8 cellular contexts compared by ENCODE assay signal in the genomic region with DNA sequence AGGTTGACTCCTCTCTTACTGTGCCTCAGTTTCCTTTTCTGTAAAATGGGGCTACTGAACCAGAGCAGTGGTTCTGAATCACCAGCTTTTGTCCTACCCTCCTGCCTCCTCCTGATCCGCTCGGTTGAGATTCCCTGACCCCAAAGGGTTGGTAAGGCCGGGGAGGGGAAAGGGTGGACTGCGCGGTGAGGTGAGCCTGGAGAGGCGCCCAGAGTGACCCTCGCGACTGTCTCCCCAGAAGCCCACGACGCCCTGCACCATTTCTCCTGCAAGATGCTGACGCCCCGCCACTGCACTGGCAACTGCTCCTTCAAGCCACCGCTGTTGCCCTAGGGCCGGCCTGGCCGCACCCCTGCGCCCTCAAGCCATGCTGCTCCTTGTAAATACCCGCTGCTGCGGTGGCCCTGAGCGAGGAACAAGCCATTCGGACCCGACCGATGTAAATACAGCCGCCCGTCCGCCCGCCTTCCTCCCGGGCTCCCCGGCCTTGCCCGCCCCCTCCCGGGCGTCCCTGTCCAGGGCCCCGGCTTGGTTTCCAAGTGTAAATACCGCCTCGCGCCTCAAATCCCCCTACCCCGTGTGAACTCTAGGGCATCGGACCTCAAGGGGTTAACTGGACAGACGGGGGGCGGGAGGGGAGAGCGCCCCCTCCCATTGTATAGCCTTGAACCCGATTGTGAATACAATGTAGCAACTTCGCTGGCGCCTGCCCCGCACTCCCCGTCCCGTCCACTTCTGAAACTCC. TPM values are rescaled to one million over a fixed set of nuclear protein-coding genes. Genes with fewer than 3 reads are reported as not detected.
DNase-seq lines count a peak whose midpoint lies in the region; ATAC-seq and TF ChIP-seq lines count a peak whose summit lies in the region.

No MANE protein-coding gene starts in this region.

- H2AFZ ChIP-seq in PC-3 (ENCODE audit: low read length): peak overlapping the region; percentile 78

- H3F3A ChIP-seq in PC-3 (ENCODE audit: low read length, unreplicated experiment): no peaks in the 10 kb centered on the region

- H3K4me3 ChIP-seq in PC-3 (ENCODE audit: low read length) (peak overlapping the region; percentile 63), SJCRH30 (no peak overlapping the region)

- TF ChIP-seq CTCF in PC-3 (conservative IDR thresholded peaks at IDR 0.05; ENCODE audit: low read depth, low read length): peak; percentile 63

- H3K79me2 ChIP-seq in PC-3 (ENCODE audit: low read length): no peaks in the 10 kb centered on the region

- DNase-seq in SKM-1 treated with dmso at 0.1 percent for 144 hours (lab: John Stamatoyannopoulos, UW; ENCODE audit: unreplicated experiment) (peak; percentile 30), SKM-1 (lab: John Stamatoyannopoulos, UW; ENCODE audit: unreplicated experiment) (no peak), PC-3 (peak; percentile 31), lung microvascular endothelial cell (ENCODE audit: low read depth in 2 of 2) (peak; percentile 43 to 57), SJCRH30 (no peak), DMS79 treated with DMSO at 0.1 percent for 48 hours (lab: John Stamatoyannopoulos, UW) (no peak), COLO829 (ENCODE audit: low spot score) (no peak)
- DNase-seq in central memory CD8-positive, alpha-beta T cell (ENCODE audit: low spot score in 2 of 2): no peak

- peaks cover 76% of the 10 kb centered on the region for H3K27me3 Mint-ChIP-seq in central memory CD8-positive, alpha-beta T cell

- no peak overlapping the region for H3K27ac ChIP-seq in PC-3 (ENCODE audit: low read length)
- no peak overlapping the region for H3K27ac ChIP-seq in SJCRH30

- H3K27me3 ChIP-seq in PC-3 (ENCODE audit: low read length): peaks cover 16% of the 10 kb centered on the region
- no peaks in the 10 kb centered on the region for H3K27me3 ChIP-seq in SJCRH30

- peak; percentile 60 for ATAC-seq in PC-3
- peak; percentile 21 for ATAC-seq in central memory CD8-positive, alpha-beta T cell (replicated peaks; ENCODE audit: extremely low read depth, poor library complexity, severe bottlenecking)

- CTCF ChIA-PET in PC-3 (lab: Charles Lee): no interaction called here

- peaks cover 39% of the 10 kb centered on the region for H3K4me1 Mint-ChIP-seq in central memory CD8-positive, alpha-beta T cell

- peak overlapping the region; percentile 90 for H3K4me2 ChIP-seq in PC-3 (ENCODE audit: low read length)

- no peaks in the 10 kb centered on the region for H4K20me1 ChIP-seq in PC-3 (ENCODE audit: low read length)

- H3K9ac ChIP-seq in PC-3 (ENCODE audit: low read length): no peak overlapping the region

- no peak overlapping the region for H3K27ac Mint-ChIP-seq in central memory CD8-positive, alpha-beta T cell (ENCODE audit: low read depth)

- peaks cover 7% of the 10 kb centered on the region for H3K36me3 Mint-ChIP-seq in central memory CD8-positive, alpha-beta T cell (ENCODE audit: insufficient read depth)

- H3K9me3 Mint-ChIP-seq in central memory CD8-positive, alpha-beta T cell: no peaks in the 10 kb centered on the region

- intact Hi-C loops in PC-3 (cut with micrococcal nuclease): loop anchor here (10.0 kb wide), 1 partner anchor 139 kb away; no protein-coding TSS in a partner anchor

- no TSS peak for BruUV-seq in PC-3 (replicated peaks; lab: Mats Ljungman, UMichigan)

- H3K9me3 ChIP-seq in PC-3 (ENCODE audit: low read length) (no peaks in the 10 kb centered on the region), SJCRH30 (replicated peaks) (peaks cover 11% of the 10 kb centered on the region; the same call in 1 of the 2 replicates)

- H3K4me3 Mint-ChIP-seq in central memory CD8-positive, alpha-beta T cell: peak overlapping the region; percentile 81

- H3K9me2 ChIP-seq in PC-3 (replicated peaks; ENCODE audit: low read length): no peaks in the 10 kb centered on the region

- POLR2A ChIA-PET in PC-3 (lab: Charles Lee; ENCODE audit: unreplicated experiment): no interaction called here

- H3K4me1 ChIP-seq in PC-3 (ENCODE audit: insufficient read depth, low read length) (peaks cover 4% of the 10 kb centered on the region), SJCRH30 (peaks cover 8% of the 10 kb centered on the region; the same call in 1 of the 2 replicates)

- H3K36me3 ChIP-seq in PC-3 (ENCODE audit: low read depth, low read length) (no peaks in the 10 kb centered on the region), SJCRH30 (no peaks in the 10 kb centered on the region; the same call in 1 of the 2 replicates)

RNA-seq across cellular contexts. Expression of gene RNU6-1, which starts 6.2 kb away (rescaled TPM):
- not detected in 2 replicates for total RNA-seq in PC-3 (2014; rRNA removed)
- not detected in 2 replicates for total RNA-seq in lung microvascular endothelial cell
- not detected in 2 replicates for total RNA-seq in SJCRH30 (2014; rRNA removed; shearing (Covaris generic))

RNA-seq across cellular contexts. Expression of gene SKOR1, which starts 8.4 kb away (rescaled TPM):
- total RNA-seq in PC-3 (2014; rRNA removed): 0.11 and 0.35 TPM in 2 replicates
- total RNA-seq in lung microvascular endothelial cell: under 0.01 TPM in 2 replicates
- 3.1 and 4.5 TPM in 2 replicates for total RNA-seq in SJCRH30 (2014; rRNA removed; shearing (Covaris generic))

Comparison
In these comparisons a context has a peak if more than half of its experiments do, and no peak if none do; other contexts are left out.
1. DNase-seq: peak in SKM-1 treated with dmso at 0.1 percent for 144 hours (single experiment), PC-3 (single experiment) and lung microvascular endothelial cell (2 of 2); none in SKM-1 (single experiment), central memory CD8-positive, alpha-beta T cell (0 of 2), SJCRH30 (0 of 2), DMS79 treated with DMSO at 0.1 percent for 48 hours (single experiment) and COLO829 (single experiment).